ENCODE assay signal across 9 cellular contexts in genomic region chr7:78039791-78040776, GRCh38.
DNase-seq lines count a peak whose midpoint lies in the region; ATAC-seq and TF ChIP-seq lines count a peak whose summit lies in the region.
"Had no signal": no experiment of that assay in that cellular context is flagged by ENCODE, and none has a peak within 500 bp of the region (broad histone marks: within the 10 kb centered on the region; RNA-seq: fewer than 3 reads in every experiment).

No MANE protein-coding gene starts in this region.

- CTCF ChIA-PET in CD4-positive, alpha-beta memory T cell (lab: Charles Lee; ENCODE audit: partially characterized antibody), result interaction anchor here (0.8 to 9.0 kb wide), 15 partner anchors 8 to 388 kb away, joined by 3 to 102 read pairs (median 4); no protein-coding TSS in a partner anchor

- H3K27me3 Mint-ChIP-seq in CD4-positive, alpha-beta memory T cell, result peaks cover 3 to 18% of the 10 kb centered on the region in 2 donors

- no peak overlapping the region for H3K4me3 ChIP-seq in CD4-positive, alpha-beta memory T cell (ENCODE audit: low read length in 2 of 2)

- ATAC-seq in HG03520 (IDR thresholded peaks at IDR 0.05; ENCODE audit: unreplicated experiment), result peak; percentile 88
- ATAC-seq in sciatic nerve, result peak; percentile 42

- H3K9me3 ChIP-seq in CD4-positive, alpha-beta memory T cell (ENCODE audit: control insufficient read depth in 1 of 2, low read length in 2 of 2), result no peaks in the 10 kb centered on the region

- H3K27ac Mint-ChIP-seq in CD4-positive, alpha-beta memory T cell, result no peak overlapping the region
- H3K27ac Mint-ChIP-seq: IgD-negative memory B cell had no signal

- TF ChIP-seq POLR2A in erythroblast (IDR thresholded peaks at IDR 0.05; ENCODE audit: low read length), result no peak

- DNase-seq in CD4-positive, alpha-beta memory T cell, result peak in 4 of 5 donors; percentile 14 to 49 (median 40)
- DNase-seq in GM20000 (ENCODE audit: low spot score) (peak; percentile 68), erythroblast (lab: John Stamatoyannopoulos, UW) (peak; percentile 58 to 71), sciatic nerve (ENCODE audit: low spot score) (no peak), inferior parietal cortex (ENCODE audit: extremely low spot score) (no peak)
- DNase-seq in activated CD4-positive, alpha-beta T cell treated with anti-CD3 and anti-CD28 coated beads, Interleukin-2, amount 50 U/mL, for 1 hour, result peak; percentile 51
- no peak for DNase-seq in NK-92 treated with Interleukin-12 subunit alpha and Interleukin-12 subunit beta, amount 100 ng/mL, for 24 hours (lab: John Stamatoyannopoulos, UW)

- no peaks in the 10 kb centered on the region for H3K36me3 ChIP-seq in CD4-positive, alpha-beta memory T cell (ENCODE audit: insufficient read depth, low read length)

- TF ChIP-seq CTCF in GM20000 (IDR thresholded peaks at IDR 0.05; ENCODE audit: extremely low read depth, missing control alignments), result peak; percentile 52

- no peaks in the 10 kb centered on the region for H3K36me3 Mint-ChIP-seq in CD4-positive, alpha-beta memory T cell
- H3K36me3 Mint-ChIP-seq: IgD-negative memory B cell had no signal

- H3K27ac ChIP-seq in CD4-positive, alpha-beta memory T cell (ENCODE audit: low read depth, low read length), result no peak overlapping the region

- H3K9me3 Mint-ChIP-seq in CD4-positive, alpha-beta memory T cell, result no peaks in the 10 kb centered on the region
- H3K9me3 Mint-ChIP-seq: IgD-negative memory B cell had no signal

- POLR2A ChIA-PET in CD4-positive, alpha-beta memory T cell (lab: Charles Lee; ENCODE audit: partially characterized antibody), result interaction anchor here (1.3 to 1.4 kb wide), 2 partner anchors 20 to 242 kb away, joined by 3 to 6 read pairs; partner anchors contain the start of genes PHTF2 and TMEM60

- intact Hi-C loops in CD4-positive, alpha-beta memory T cell (cut with micrococcal nuclease), result loop anchor here (2.0 to 5.0 kb wide), 2 partner anchors 98 to 383 kb away; no protein-coding TSS in a partner anchor
- intact Hi-C loops in sciatic nerve (cut with DNase I), result no loop called here

- H3K4me1 Mint-ChIP-seq in CD4-positive, alpha-beta memory T cell, result peaks cover 0 to 8% (median 1%) of the 10 kb centered on the region in 4 donors

- peaks cover 5% of the 10 kb centered on the region for H3K27me3 ChIP-seq in CD4-positive, alpha-beta memory T cell (ENCODE audit: insufficient read depth, low read length)

- H3K4me3 Mint-ChIP-seq in CD4-positive, alpha-beta memory T cell, result no peak overlapping the region
- H3K4me3 Mint-ChIP-seq: IgD-negative memory B cell had no signal

- no peaks in the 10 kb centered on the region for H3K4me1 ChIP-seq in CD4-positive, alpha-beta memory T cell (ENCODE audit: insufficient read depth, low read length)

Comparison
In these comparisons a context has a peak if more than half of its experiments do, and no peak if none do; other contexts are left out.
1. DNase-seq: peak in CD4-positive, alpha-beta memory T cell (4 of 5), GM20000 (single experiment), activated CD4-positive, alpha-beta T cell treated with anti-CD3 and anti-CD28 coated beads, Interleukin-2, amount 50 U/mL, for 1 hour (single experiment) and erythroblast (2 of 2); none in sciatic nerve (single experiment), NK-92 treated with Interleukin-12 subunit alpha and Interleukin-12 subunit beta, amount 100 ng/mL, for 24 hours (single experiment) and inferior parietal cortex (single experiment).